In the genomic region with DNA sequence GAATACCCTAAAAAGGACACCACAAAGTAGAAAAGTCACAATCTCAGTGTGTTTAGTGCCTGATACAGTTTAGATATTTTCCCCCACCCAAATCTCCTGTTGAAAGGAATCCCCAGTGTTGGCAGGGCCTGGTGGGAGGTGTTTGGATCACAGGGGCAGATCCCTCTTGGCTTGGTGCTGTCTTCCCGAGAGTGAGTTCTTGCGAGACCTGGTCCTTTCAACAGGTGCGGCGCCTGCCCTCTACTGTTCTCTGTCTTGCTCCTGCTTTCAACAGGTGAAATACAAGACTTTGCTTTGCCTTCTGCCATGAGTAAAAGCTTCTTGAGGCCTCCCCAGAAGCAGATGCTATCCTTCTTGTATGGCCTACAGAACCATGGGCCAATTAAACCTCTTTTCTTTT, we compare ENCODE assay signal across 25 cellular contexts.
"Had no signal": no experiment of that assay in that cellular context is flagged by ENCODE, and none has a peak within 500 bp of the region (broad histone marks: within the 10 kb centered on the region; RNA-seq: fewer than 3 reads in every experiment).

No MANE protein-coding gene starts in this region.

- DNase-seq: activated CD4-positive, alpha-beta T cell treated with anti-CD3 and anti-CD28 coated beads, Interleukin-2, amount 10 ng/mL, durations not matched to agents 24 days and 14 days; activated CD4-positive, alpha-beta T cell treated with anti-CD3 and anti-CD28 coated beads, Interleukin-2, amount 50 U/mL, for 48 hours; activated CD4-positive, CD25-positive, alpha-beta regulatory T cell treated with anti-CD3 and anti-CD28 coated beads, Interleukin-2, amount 50 U/mL, for 72 hours; activated CD8-positive, alpha-beta memory T cell treated with anti-CD3 and anti-CD28 coated beads, Interleukin-2, amount 10 ng/mL, durations not matched to agents 7 days and 5 days; activated effector memory CD4-positive, alpha-beta T cell treated with Interleukin-2 at 50 U/mL for 16 hours; activated naive CD4-positive, alpha-beta T cell; activated T-cell treated with anti-CD3 and anti-CD28 coated beads, Interleukin-2, amount 50 U/mL, for 24 hours; aorta; caudate nucleus; MG63; MV-4-11; NCI-H1092 treated with DMSO at 0.1 percent for 48 hours; NCI-H1417 treated with DMSO at 0.1 percent for 48 hours; NCI-H1694; NCI-H2029; NCI-H2107; NCI-H2171 treated with DMSO at 0.1 percent for 48 hours; NCI-H226; NCI-H526 treated with DMSO at 0.1 percent for 48 hours; PC-3; SHP77 treated with DMSO at 0.1 percent for 48 hours had no signal

- ATAC-seq: activated CD8-positive, alpha-beta memory T cell treated with anti-CD3 and anti-CD28 coated beads, Interleukin-2, amount 10 ng/mL, durations not matched to agents 7 days and 5 days; PC-3 had no signal

- H3K27ac ChIP-seq: breast epithelium had no signal

- H3K27me3 Mint-ChIP-seq: activated CD4-positive, alpha-beta T cell treated with anti-CD3 and anti-CD28 coated beads, Interleukin-2, amount 10 ng/mL, durations not matched to agents 24 days and 14 days; activated CD8-positive, alpha-beta memory T cell treated with anti-CD3 and anti-CD28 coated beads, Interleukin-2, amount 10 ng/mL, durations not matched to agents 7 days and 5 days; activated naive CD4-positive, alpha-beta T cell treated with anti-CD3 and anti-CD28 coated beads, Interleukin-2, amount 50 U/mL, for 24 hours; activated T-cell treated with anti-CD3 and anti-CD28 coated beads, Interleukin-2, amount 50 U/mL, for 24 hours had no signal

- H3K27ac Mint-ChIP-seq: activated CD4-positive, alpha-beta T cell treated with anti-CD3 and anti-CD28 coated beads, Interleukin-2, amount 10 ng/mL, durations not matched to agents 24 days and 14 days; activated CD8-positive, alpha-beta memory T cell treated with anti-CD3 and anti-CD28 coated beads, Interleukin-2, amount 10 ng/mL, durations not matched to agents 7 days and 5 days; activated naive CD4-positive, alpha-beta T cell treated with anti-CD3 and anti-CD28 coated beads, Interleukin-2, amount 50 U/mL, for 24 hours; activated T-cell treated with anti-CD3 and anti-CD28 coated beads, Interleukin-2, amount 50 U/mL, for 24 hours; activated T-helper 1 cell treated with anti-CD3 and anti-CD28 coated beads, Interleukin-12 subunit alpha, Interleukin-12 subunit beta, Interleukin-2, Interleukin-4 antibody, amounts not matched to agents 30 ng/mL and 10 ng/mL and 1 ng/mL, durations not matched to agents 14 hours and 24 hours and 36 hours; T-helper 1 cell treated with Interleukin-12 subunit alpha and Interleukin-12 subunit beta and Interleukin-4 antibody, amounts not matched to agents 30 μg/mL and 1 μg/mL, for 36 hours had no signal

- H3K27me3 ChIP-seq: breast epithelium, MG63 had no signal

- H3K9me3 Mint-ChIP-seq: activated naive CD4-positive, alpha-beta T cell treated with anti-CD3 and anti-CD28 coated beads, Interleukin-2, amount 50 U/mL, for 24 hours; activated T-helper 1 cell treated with anti-CD3 and anti-CD28 coated beads, Interleukin-12 subunit alpha, Interleukin-12 subunit beta, Interleukin-2, Interleukin-4 antibody, amounts not matched to agents 30 ng/mL and 10 ng/mL and 1 ng/mL, durations not matched to agents 14 hours and 24 hours and 36 hours; T-helper 1 cell treated with Interleukin-12 subunit alpha and Interleukin-12 subunit beta and Interleukin-4 antibody, amounts not matched to agents 30 μg/mL and 1 μg/mL, for 36 hours had no signal

- H3K4me1 ChIP-seq: breast epithelium had no signal

- H3K4me1 Mint-ChIP-seq: activated CD4-positive, alpha-beta T cell treated with anti-CD3 and anti-CD28 coated beads, Interleukin-2, amount 10 ng/mL, durations not matched to agents 24 days and 14 days; activated CD8-positive, alpha-beta memory T cell treated with anti-CD3 and anti-CD28 coated beads, Interleukin-2, amount 10 ng/mL, durations not matched to agents 7 days and 5 days; activated naive CD4-positive, alpha-beta T cell treated with anti-CD3 and anti-CD28 coated beads, Interleukin-2, amount 50 U/mL, for 24 hours had no signal

- H3K9me3 ChIP-seq: breast epithelium, MG63 had no signal

- H3K4me3 Mint-ChIP-seq: activated CD4-positive, alpha-beta T cell treated with anti-CD3 and anti-CD28 coated beads, Interleukin-2, amount 10 ng/mL, durations not matched to agents 24 days and 14 days; activated CD8-positive, alpha-beta memory T cell treated with anti-CD3 and anti-CD28 coated beads, Interleukin-2, amount 10 ng/mL, durations not matched to agents 7 days and 5 days; activated naive CD4-positive, alpha-beta T cell treated with anti-CD3 and anti-CD28 coated beads, Interleukin-2, amount 50 U/mL, for 24 hours; activated T-cell treated with anti-CD3 and anti-CD28 coated beads, Interleukin-2, amount 50 U/mL, for 24 hours; activated T-helper 1 cell treated with anti-CD3 and anti-CD28 coated beads, Interleukin-12 subunit alpha, Interleukin-12 subunit beta, Interleukin-2, Interleukin-4 antibody, amounts not matched to agents 30 ng/mL and 10 ng/mL and 1 ng/mL, durations not matched to agents 14 hours and 24 hours and 36 hours; T-helper 1 cell treated with Interleukin-12 subunit alpha and Interleukin-12 subunit beta and Interleukin-4 antibody, amounts not matched to agents 30 μg/mL and 1 μg/mL, for 36 hours had no signal

- H3K36me3 Mint-ChIP-seq: activated CD8-positive, alpha-beta memory T cell treated with anti-CD3 and anti-CD28 coated beads, Interleukin-2, amount 10 ng/mL, durations not matched to agents 7 days and 5 days; activated naive CD4-positive, alpha-beta T cell treated with anti-CD3 and anti-CD28 coated beads, Interleukin-2, amount 50 U/mL, for 24 hours had no signal

- H3K36me3 ChIP-seq: breast epithelium, MG63 had no signal

- H3K4me3 ChIP-seq: breast epithelium, MG63 had no signal
